8 cellular contexts compared by ENCODE assay signal in the genomic region with DNA sequence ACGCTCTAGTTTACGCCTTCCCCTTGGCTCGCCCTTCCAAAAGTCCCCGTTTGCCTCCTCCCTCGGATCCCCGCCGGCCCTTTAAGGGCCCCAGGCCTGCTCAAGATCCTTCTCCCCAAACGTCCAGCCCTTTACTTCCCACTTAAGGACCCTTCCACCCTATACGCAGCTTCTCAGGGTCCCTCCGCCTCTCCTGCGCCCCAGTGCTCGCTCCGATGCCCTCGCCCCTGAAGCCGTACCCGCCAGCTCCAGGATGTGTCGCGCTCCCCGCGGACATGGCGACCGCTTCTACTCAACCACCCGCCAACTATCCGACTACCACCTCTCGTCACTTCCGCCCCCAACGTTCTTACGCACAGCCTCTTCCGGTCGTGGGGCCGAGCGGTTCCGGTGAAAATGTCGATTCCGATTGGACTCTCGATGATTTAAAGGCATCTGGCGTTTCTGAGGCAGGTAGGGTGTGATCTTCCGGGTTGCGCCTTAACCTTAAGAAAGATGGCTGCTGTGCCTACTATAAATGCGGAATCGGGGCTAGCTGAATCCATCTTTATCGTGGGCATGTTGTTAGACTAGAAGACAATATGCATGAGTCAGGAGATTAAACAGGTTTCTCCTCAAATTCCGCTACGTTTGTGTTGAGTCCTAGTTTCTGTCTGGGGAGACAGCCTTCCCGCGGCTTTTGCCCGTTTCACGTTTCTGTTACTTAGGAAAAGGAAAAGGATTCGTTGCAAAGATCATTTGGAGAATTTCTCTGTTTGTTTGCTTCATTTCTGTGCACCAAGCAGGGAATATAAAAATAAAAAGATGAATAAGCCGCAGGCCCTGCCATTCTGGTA. TPM values are rescaled to one million over a fixed set of nuclear protein-coding genes. Genes with fewer than 3 reads are reported as not detected.
A peak's percentile ranks its signal among the peaks of the same experiment; 100 is the strongest.
DNase-seq lines count a peak whose midpoint lies in the region; ATAC-seq, FAIRE-seq and TF ChIP-seq lines count a peak whose summit lies in the region.

A gene (minus strand): TSS at position 317 of the 836 bp plus-strand sequence. CDS start 40 bp downstream, at position 277.

- H2AFZ ChIP-seq in HepG2 (ENCODE audit: low read length): peak within 1 kb of the TSS; percentile 87

- no peak within 1 kb of the TSS for H3K4me3 Mint-ChIP-seq in CD14-positive monocyte

- ATAC-seq in GM19351 (IDR thresholded peaks at IDR 0.05; ENCODE audit: unreplicated experiment): peak; percentile 94
- peak; percentile 93 for ATAC-seq in HG03521 (IDR thresholded peaks at IDR 0.05; ENCODE audit: unreplicated experiment)
- ATAC-seq in HepG2: peak; percentile 95

- POLR2A ChIA-PET in HepG2 (lab: Yijun Ruan, JAX): interaction anchor here (0.5 to 3.5 kb wide), 31 partner anchors 8 to 1714 kb away, joined by 3 to 55 read pairs (median 4); a partner anchor contains a TSS

- peak within 1 kb of the TSS; percentile 95 for H3K4me2 ChIP-seq in HepG2 (ENCODE audit: low read depth, low read length)

- H3K9ac ChIP-seq in HepG2 (ENCODE audit: insufficient read depth, low read depth, low read length): peak within 1 kb of the TSS; percentile 92

- WGBS in HepG2 (ENCODE audit: low lambda C conversion rate): under 1% methylated on average over 50 of the region's 50 CpGs

- H3K27ac ChIP-seq in HepG2 (ENCODE audit: extremely low read length, insufficient read depth, low read length): peak within 1 kb of the TSS; percentile 96

- H3K9me3 ChIP-seq in HepG2 (ENCODE audit: low read length): no peaks in the 10 kb centered on the region

- H3K4me3 ChIP-seq in HepG2 (replicated peaks in 1 of 3; ENCODE audit: insufficient read depth in 1 of 3, low read depth in 2 of 3, low read length in 3 of 3): peak within 1 kb of the TSS; percentile 83 to 98 (median 97)

- peaks cover 26 to 37% of the 10 kb centered on the region in 2 donors for H3K36me3 Mint-ChIP-seq in CD14-positive monocyte

- peaks cover 46% of the 10 kb centered on the region for H3K79me2 ChIP-seq in HepG2 (ENCODE audit: insufficient read depth, low read length)

- no peaks in the 10 kb centered on the region; a peak in 1 of 5 replicates for H3K27me3 ChIP-seq in HepG2 (ENCODE audit: control insufficient read depth in 1 of 2, insufficient read depth in 2 of 2, low read length in 2 of 2)

- intact Hi-C loops in CD14-positive monocyte (cut with micrococcal nuclease): loop anchor here (1.0 to 5.0 kb wide), 4 partner anchors 23 to 133 kb away; a partner anchor contains a TSS
- intact Hi-C loops in HepG2 (cut with micrococcal nuclease; ENCODE audit: unreplicated experiment): no loop called here

- H3K27me3 Mint-ChIP-seq in CD14-positive monocyte (ENCODE audit: low read depth in 3 of 3): peaks cover 0 to 2% (median 0%) of the 10 kb centered on the region in 3 donors

- H3K4me1 Mint-ChIP-seq in CD14-positive monocyte: peaks cover 25% of the 10 kb centered on the region

- H3K27ac Mint-ChIP-seq in CD14-positive monocyte: peak within 1 kb of the TSS in 1 of 7 donors; percentile 87

- no TSS peak for BruUV-seq in HepG2 (replicated peaks; lab: Mats Ljungman, UMichigan)

- peak; percentile 28 for TF ChIP-seq CTCF in CD14-positive monocyte (IDR thresholded peaks at IDR 0.05)
- TF ChIP-seq CTCF in HepG2 (CRISPR knock-in tag; IDR thresholded peaks at IDR 0.05): peak; percentile 27; the same call in 1 of the 2 replicates

- in situ Hi-C loops in HepG2 (cut with HindIII; ENCODE audit: extremely low pct_ligation_motif_present, low pct_unique_long_range_greater_than_20kb): loop anchor here (10.0 kb wide), 1 partner anchor 50 kb away; no protein-coding TSS in a partner anchor

- peak; percentile 34; the same call in 1 of the 2 replicates for TF ChIP-seq RAD21 in HepG2 (CRISPR knock-in tag; IDR thresholded peaks at IDR 0.05)

- DNase-seq in CD14-positive monocyte (ENCODE audit: low spot score): peak; percentile 97
- peak; percentile 99 for DNase-seq in NCI-H748 (lab: John Stamatoyannopoulos, UW; ENCODE audit: unreplicated experiment)
- peak; percentile 92 for DNase-seq in activated CD4-positive, alpha-beta T cell treated with anti-CD3 and anti-CD28 coated beads, Interleukin-2, amount 50 U/mL, for 1 hour
- peak; percentile 99 for DNase-seq in dermis microvascular lymphatic vessel endothelial cell (ENCODE audit: low read depth in 2 of 2)
- peak; percentile 98 for DNase-seq in HepG2 (ENCODE audit: low spot score)
- DNase-seq in stimulated activated CD4-positive, alpha-beta T cell treated with anti-CD3 and anti-CD28 coated beads, Interleukin-4, amount 100 ng/mL, for 24 hours: peak; percentile 95

- TF ChIP-seq EP300 in HepG2 (IDR thresholded peaks at IDR 0.05; ENCODE audit: low read depth in 2 of 2, low read length in 2 of 2) (peak in 1 of 2 experiments; percentile 17; a peak in 1 of 4 replicates), HepG2 (CRISPR knock-in tag; IDR thresholded peaks at IDR 0.05; ENCODE audit: borderline replicate concordance) (no peak)

- CTCF ChIA-PET in HepG2 (lab: Yijun Ruan, JAX; ENCODE audit: low intra/inter-chr PET ratio, low total read pairs): no interaction called here

- peaks cover 26% of the 10 kb centered on the region; the same call in 1 of the 2 replicates for H4K20me1 ChIP-seq in HepG2 (ENCODE audit: insufficient read depth, low read length)

- peaks cover 3 to 29% of the 10 kb centered on the region in 2 experiments; a peak in 4 of 5 replicates for H3K36me3 ChIP-seq in HepG2 (replicated peaks in 1 of 2; ENCODE audit: control insufficient read depth in 1 of 2, insufficient read depth in 2 of 2, low read length in 2 of 2)

- peaks cover 56% of the 10 kb centered on the region for H3K4me1 ChIP-seq in HepG2 (ENCODE audit: insufficient read depth, low read length)

- peak; percentile 99 for FAIRE-seq in HepG2 (lab: Jason Lieb, UNC)

- peak; percentile 95 to 97 for TF ChIP-seq POLR2A in HepG2 (IDR thresholded peaks at IDR 0.05; ENCODE audit: insufficient read depth in 1 of 2, low read depth in 2 of 2, low read length in 2 of 2)

- H3K9me3 Mint-ChIP-seq in CD14-positive monocyte: no peaks in the 10 kb centered on the region

TF ChIP-seq in HepG2, 621 proteins besides CTCF, POLR2A, EP300 and RAD21 (continues in another document):
- peak; percentile 74; the same call in 1 of the 2 replicates for TF ChIP-seq ZNF552 (CRISPR knock-in tag; IDR thresholded peaks at IDR 0.05; ENCODE audit: borderline replicate concordance)
- peak; percentile 58; the same call in 1 of the 2 replicates for TF ChIP-seq ZFP90 (CRISPR knock-in tag; IDR thresholded peaks at IDR 0.05; ENCODE audit: borderline replicate concordance)
- no peak for TF ChIP-seq ZNF383 (CRISPR knock-in tag; IDR thresholded peaks at IDR 0.05; ENCODE audit: borderline replicate concordance)
- no peak for TF ChIP-seq SRSF4 (IDR thresholded peaks at IDR 0.05; ENCODE audit: low read depth, low read length, poor library complexity, severe bottlenecking)
- TF ChIP-seq SMAD3 (CRISPR knock-in tag; IDR thresholded peaks at IDR 0.05): no peak; the same call in 1 of the 2 replicates
- no peak for TF ChIP-seq HHEX (CRISPR knock-in tag; IDR thresholded peaks at IDR 0.05)
- no peak for TF ChIP-seq SKI (IDR thresholded peaks at IDR 0.05; ENCODE audit: partially characterized antibody)
- 0 out of 2 replicates have a peak, but pooled peaks have one; percentile 4 for TF ChIP-seq BHLHE40 (IDR thresholded peaks at IDR 0.05; ENCODE audit: low read length)
- TF ChIP-seq WIZ (CRISPR knock-in tag; IDR thresholded peaks at IDR 0.05): no peak
- 0 out of 2 replicates have a peak, but pooled peaks have one; percentile 43 for TF ChIP-seq HIVEP1 (CRISPR knock-in tag; IDR thresholded peaks at IDR 0.05)
- TF ChIP-seq YEATS4 (CRISPR knock-in tag; IDR thresholded peaks at IDR 0.05; ENCODE audit: borderline replicate concordance): peak; percentile 96
- TF ChIP-seq KAT8 (CRISPR knock-in tag; IDR thresholded peaks at IDR 0.05): peak; percentile 96
- no peak for TF ChIP-seq NONO (IDR thresholded peaks at IDR 0.05)
- peak; percentile 94 for TF ChIP-seq NONO (CRISPR knock-in tag; conservative IDR thresholded peaks at IDR 0.05)
- TF ChIP-seq TOPORS (CRISPR knock-in tag; IDR thresholded peaks at IDR 0.05): no peak; the same call in none of the 2 replicates

RNA-seq across cellular contexts. Expression of the gene that starts here (rescaled TPM):
- polyA plus RNA-seq in CD14-positive monocyte (1 to 10 TPM; 3.4 to 3.5 TPM), HepG2 (2011; rRNA removed) (74.5 and 92.0 TPM in 2 replicates)
- total RNA-seq in dermis microvascular lymphatic vessel endothelial cell (14.6 and 18.6 TPM in 2 replicates), HepG2 (2016; rRNA removed; fragmentation: Illumina TruSeq; extraction: Trizol) (15.9 and 33.5 TPM in 2 replicates)
- 17.8 and 22.2 TPM in 2 replicates for total RNA-seq in HepG2 (2016; cell fraction: cytosol; rRNA removed; fragmentation: Illumina TruSeq; extraction: Trizol; ENCODE audit: low read depth)
- 17.1 and 30.7 TPM in 2 replicates for total RNA-seq in HepG2 (2016; cell fraction: insoluble cytoplasmic fraction; rRNA removed; fragmentation: Illumina TruSeq; extraction: Trizol)
- 16.0 and 18.2 TPM in 2 replicates for total RNA-seq in HepG2 (2016; cell fraction: membrane; rRNA removed; fragmentation: Illumina TruSeq; extraction: Trizol)
- total RNA-seq in HepG2 (2016; cell fraction: nucleus; rRNA removed; fragmentation: Illumina TruSeq; extraction: Trizol): 51.8 and 57.5 TPM in 2 replicates
- 35.4 and 38.7 TPM in 2 replicates for polyA plus RNA-seq in HepG2 (2011; cell fraction: cytosol; rRNA removed)
- polyA plus RNA-seq in HepG2 (2011; cell fraction: nucleus; rRNA removed): 126 and 134 TPM in 2 replicates
- 37.2 and 38.4 TPM in 2 replicates for polyA plus RNA-seq in HepG2 (2012)
- 2.1 and 2.5 TPM in 2 replicates for polyA plus RNA-seq in HepG2 (2016; cell fraction: cytosol; fragmentation: Illumina TruSeq; extraction: Trizol; ENCODE audit: low read depth)
- 14.7 and 16.3 TPM in 2 replicates for polyA plus RNA-seq in HepG2 (2016; cell fraction: insoluble cytoplasmic fraction; fragmentation: Illumina TruSeq; extraction: Trizol; ENCODE audit: low read depth)
- 4.2 and 4.7 TPM in 2 replicates for polyA plus RNA-seq in HepG2 (2016; cell fraction: membrane; fragmentation: Illumina TruSeq; extraction: Trizol; ENCODE audit: low read depth)
- polyA plus RNA-seq in HepG2 (2016; cell fraction: nucleus; fragmentation: Illumina TruSeq; extraction: Trizol; ENCODE audit: insufficient read depth, low read depth): 113 and 121 TPM in 2 replicates
- 83.9 and 155 TPM in 2 replicates for polyA minus RNA-seq in HepG2 (2011; rRNA and poly(A)+ RNA removed; ENCODE audit: low replicate concordance)
- 19.6 and 24.9 TPM in 2 replicates for polyA minus RNA-seq in HepG2 (2011; cell fraction: cytosol; rRNA and poly(A)+ RNA removed)
- 113 and 148 TPM in 2 replicates for polyA minus RNA-seq in HepG2 (2011; cell fraction: nucleus; rRNA and poly(A)+ RNA removed)

Comparison
In these comparisons a context has a peak if more than half of its experiments do, and no peak if none do; other contexts are left out.
1. Peak in every context shown above with its lines: DNase-seq, ATAC-seq, H3K4me3 ChIP-seq and H3K27ac ChIP-seq.